ENCODE assay signal across 1 cellular context in genomic region chr13:112161441-112162301, GRCh38.
TF ChIP-seq lines count a peak whose summit lies in the region.

No MANE protein-coding gene starts in this region.

TF ChIP-seq in SK-N-SH, 30 proteins besides CTCF, POLR2A, EP300 and RAD21 (continued from another document):
- no peak for TF ChIP-seq IRF3 (IDR thresholded peaks at IDR 0.05; ENCODE audit: low read depth, low read length)
- no peak for TF ChIP-seq POLR2AphosphoS5 (IDR thresholded peaks at IDR 0.05; ENCODE audit: low read depth, low read length)
